ENCODE assay signal across 10 cellular contexts in the genomic region with DNA sequence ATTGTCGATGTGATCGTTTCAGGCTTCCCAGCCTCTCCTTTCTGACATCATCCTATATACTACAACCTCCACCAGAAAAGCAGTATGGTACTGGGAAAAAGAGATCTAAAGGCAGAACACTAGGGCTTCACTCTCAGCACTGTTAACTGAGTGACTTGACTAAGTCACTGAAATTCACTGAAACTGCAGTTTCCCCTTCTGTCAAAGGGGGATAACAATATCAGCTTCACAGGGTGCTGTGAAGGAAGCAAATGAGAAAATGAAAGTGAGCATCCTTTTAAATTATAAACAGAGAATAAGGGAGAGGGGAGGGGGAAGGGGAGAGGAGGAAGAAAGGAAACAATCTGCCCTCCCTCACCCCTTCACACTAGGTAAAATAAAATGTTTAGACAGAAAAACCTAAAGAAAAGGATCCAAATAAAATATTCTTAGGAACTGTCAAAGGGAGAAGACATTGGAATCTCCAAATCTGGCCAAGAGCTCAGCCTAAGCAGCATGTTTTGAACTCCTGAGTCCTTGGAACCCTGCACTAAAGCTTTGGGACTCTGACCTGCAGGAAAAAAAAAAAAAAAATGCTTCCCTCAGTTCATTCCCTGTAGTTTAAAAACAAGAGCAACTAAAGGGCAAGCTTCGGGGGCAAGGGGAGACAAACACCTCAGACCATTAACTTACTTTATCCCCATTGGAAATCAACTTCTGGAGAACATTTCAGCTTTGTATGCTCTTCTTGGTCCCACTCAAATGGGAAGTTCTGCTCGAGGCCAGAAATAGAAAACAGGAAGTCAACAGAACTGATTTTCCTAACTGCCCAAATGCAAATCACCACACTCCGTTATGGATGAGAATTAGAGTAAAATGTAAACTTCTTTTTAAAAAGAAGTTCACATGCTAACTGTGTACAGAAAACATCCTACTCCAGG.
A peak's percentile ranks its signal among the peaks of the same experiment; 100 is the strongest.
DNase-seq lines count a peak whose midpoint lies in the region; ATAC-seq and TF ChIP-seq lines count a peak whose summit lies in the region.
"Had no signal": no experiment of that assay in that cellular context is flagged by ENCODE, and none has a peak within 500 bp of the region (broad histone marks: within the 10 kb centered on the region; RNA-seq: fewer than 3 reads in every experiment).

No MANE protein-coding gene starts in this region.

- peak; percentile 82 for DNase-seq in GM12865 (ENCODE audit: low read depth)
- DNase-seq in dorsolateral prefrontal cortex, result no peak
- DNase-seq in mesenteric fat pad (ENCODE audit: low spot score), result no peak
- DNase-seq in testis, result no peak
- no peak for DNase-seq in cortex of kidney (lab: John Stamatoyannopoulos, UW)
- no peak for DNase-seq in dermis blood vessel endothelial cell
- DNase-seq: DMS79 treated with DMSO at 0.1 percent for 48 hours, NCI-H2081 had no signal

- no peaks in the 10 kb centered on the region for H3K9me3 ChIP-seq in testis

- WGBS in testis, 2 donors, result 57 to 69% methylated on average over 5 of the region's 5 CpGs

- TF ChIP-seq CTCF in GM12865 (IDR thresholded peaks at IDR 0.05; ENCODE audit: insufficient read depth, low read depth, low read length, missing control alignments) (peak; percentile 21), dorsolateral prefrontal cortex (IDR thresholded peaks at IDR 0.05 in 54 of 56, conservative IDR thresholded peaks at IDR 0.05 in 2 of 56; ENCODE audit: low read depth in 1 of 56, partially characterized antibody in 56 of 56) (no peak), testis (IDR thresholded peaks at IDR 0.05) (no peak)

- H3K36me3 ChIP-seq in testis (ENCODE audit: low read depth, missing control alignments), result no peaks in the 10 kb centered on the region

- ATAC-seq in GM21423 (IDR thresholded peaks at IDR 0.05; ENCODE audit: unreplicated experiment), result peak; percentile 62
- ATAC-seq in HG03457 (IDR thresholded peaks at IDR 0.05; ENCODE audit: unreplicated experiment), result peak; percentile 38

- H3K27me3 ChIP-seq in dorsolateral prefrontal cortex (no peaks in the 10 kb centered on the region), testis (no peaks in the 10 kb centered on the region)

- no peaks in the 10 kb centered on the region for H3K4me1 ChIP-seq in testis

- no peak for TF ChIP-seq POLR2A in testis (IDR thresholded peaks at IDR 0.05)

- H3K27ac ChIP-seq in dorsolateral prefrontal cortex (peak overlapping the region in 38 of 59 donors; percentile 5 to 78 (median 40)), testis (no peak overlapping the region)

- intact Hi-C loops in dorsolateral prefrontal cortex (cut with DNase I) (no loop called here), testis (cut with DNase I; ENCODE audit: low total_unique reads) (no loop called here)

- H3K4me3 ChIP-seq in GM12865 (ENCODE audit: low read depth, low read length) (peak overlapping the region; percentile 73), dorsolateral prefrontal cortex (peak overlapping the region in 3 of 59 donors; percentile 3 to 20 (median 4)), testis (no peak overlapping the region)

Comparison
In these comparisons a context has a peak if more than half of its experiments do, and no peak if none do; other contexts are left out.
1. H3K27ac ChIP-seq: peak in dorsolateral prefrontal cortex (38 of 59); none in testis (0 of 2).